In genomic region chr16:73230651-73231050, GRCh38 we compare ENCODE assay signal across 14 cellular contexts.
DNase-seq lines count a peak whose midpoint lies in the region; ATAC-seq and TF ChIP-seq lines count a peak whose summit lies in the region.
"Had no signal": no experiment of that assay in that cellular context is flagged by ENCODE, and none has a peak within 500 bp of the region (broad histone marks: within the 10 kb centered on the region; RNA-seq: fewer than 3 reads in every experiment).

No MANE protein-coding gene starts in this region.

- CTCF ChIA-PET in IMR-90 (lab: Yijun Ruan, JAX) = interaction anchor here (0.5 to 0.6 kb wide), 2 partner anchors 394 to 756 kb away, joined by 3 to 9 read pairs; no protein-coding TSS in a partner anchor

- H3K4me1 ChIP-seq in BE2C (peaks cover 25% of the 10 kb centered on the region), IMR-90 (ENCODE audit: control insufficient read depth, insufficient read depth, low read length) (peaks cover 19% of the 10 kb centered on the region)
- H3K4me1 ChIP-seq: HAP-1 had no signal

- H2BK20ac ChIP-seq in IMR-90 (ENCODE audit: low read depth, low read length) = no peak overlapping the region

- no peak overlapping the region for H2AK9ac ChIP-seq in IMR-90 (replicated peaks; ENCODE audit: low read depth, low read length, poor library complexity)

- ATAC-seq in IMR-90 (ENCODE audit: low read depth) = no peak
- ATAC-seq: HepG2 had no signal

- no peak for TF ChIP-seq CTCF in BE2C (IDR thresholded peaks at IDR 0.05; ENCODE audit: low read depth, low read length)
- no peak for TF ChIP-seq CTCF in IMR-90 (conservative IDR thresholded peaks at IDR 0.05; ENCODE audit: low read depth, low read length)

- H3K56ac ChIP-seq in IMR-90 (ENCODE audit: extremely low read depth, insufficient read depth, low read length) = no peak overlapping the region

- TF ChIP-seq RAD21 in IMR-90 (IDR thresholded peaks at IDR 0.05; ENCODE audit: low read length) = no peak

- no peaks in the 10 kb centered on the region for H3K27me3 ChIP-seq in BE2C
- no peaks in the 10 kb centered on the region for H3K27me3 ChIP-seq in IMR-90 (ENCODE audit: control insufficient read depth, insufficient read depth, low read length)

- H2AFZ ChIP-seq in IMR-90 (replicated peaks; ENCODE audit: low read length, poor library complexity) = no peak overlapping the region

- H3K4me3 ChIP-seq in BE2C (ENCODE audit: low read depth, low read length) = peak overlapping the region; percentile 87
- H3K4me3 ChIP-seq in IMR-90 (ENCODE audit: insufficient read depth, low read depth, low read length) = no peak overlapping the region
- H3K4me3 ChIP-seq: HAP-1 had no signal

- H3K36me3 ChIP-seq in BE2C (no peaks in the 10 kb centered on the region), IMR-90 (ENCODE audit: control insufficient read depth, insufficient read depth, low read length) (no peaks in the 10 kb centered on the region)
- H3K36me3 ChIP-seq: HAP-1 had no signal

- no peak overlapping the region for H3K4me2 ChIP-seq in IMR-90 (ENCODE audit: low read depth, low read length)

- no peak overlapping the region for H3K9ac ChIP-seq in IMR-90 (ENCODE audit: low read depth, low read length)

- 0 out of 2 replicates have a peak overlapping the region, but pooled peaks have one; percentile 40 for H3K4ac ChIP-seq in IMR-90 (ENCODE audit: low read depth, low read length)

- H3K9me1 ChIP-seq in IMR-90 (ENCODE audit: insufficient read depth, low read length) = 0 out of 2 replicates have a peak, but pooled peaks cover 2% of the 10 kb centered on the region

- in situ Hi-C loops in IMR-90 (cut with MboI; ENCODE audit: low sequenced_read_pairs) = loop anchor here (10.0 kb wide), 1 partner anchor 166 kb away; no protein-coding TSS in a partner anchor

- H4K20me1 ChIP-seq in IMR-90 (ENCODE audit: insufficient read depth, low read length) = no peaks in the 10 kb centered on the region

- BruUV-seq in IMR-90 (replicated peaks; lab: Mats Ljungman, UMichigan) = no TSS peak

- H3K18ac ChIP-seq in IMR-90 (ENCODE audit: low read depth, low read length) = no peak overlapping the region

- H4K91ac ChIP-seq in IMR-90 (ENCODE audit: insufficient read depth, low read depth, low read length) = no peak overlapping the region

- no peak overlapping the region for H4K8ac ChIP-seq in IMR-90 (ENCODE audit: low read depth in 2 of 2, low read length in 2 of 2)

- peak overlapping the region; percentile 30; the same call in 1 of the 2 replicates for H2BK120ac ChIP-seq in IMR-90 (ENCODE audit: low read depth, low read length)

- no peak overlapping the region for H2BK15ac ChIP-seq in IMR-90 (ENCODE audit: low read depth, low read length)

- WGBS in IMR-90 (ENCODE audit: extremely low coverage in 2 of 2, insufficient read length in 1 of 2), 2 experiments = 93% methylated on average over 5 of the region's 7 CpGs; no CpG with 5 or more reads in 1 of the 2 experiments

- no peaks in the 10 kb centered on the region; a peak in 1 of 4 replicates for H3K79me1 ChIP-seq in IMR-90 (ENCODE audit: low read depth in 1 of 2, low read length in 2 of 2)

- H2BK5ac ChIP-seq in IMR-90 (ENCODE audit: low read depth, low read length, poor library complexity, severe bottlenecking) = peak overlapping the region; percentile 18

- H3K23ac ChIP-seq in IMR-90 (ENCODE audit: low read depth, low read length) = no peak overlapping the region

- peak; percentile 71 for DNase-seq in BE2C
- DNase-seq in IMR-90 = no peak
- peak in 41 of 61 donors; percentile 9 to 91 (median 40) for DNase-seq in caudate nucleus (lab: John Stamatoyannopoulos, UW)
- peak; percentile 70 for DNase-seq in putamen (ENCODE audit: low spot score)
- DNase-seq in NCI-H1105 (lab: John Stamatoyannopoulos, UW) = no peak
- no peak for DNase-seq in NCI-H1436 (lab: John Stamatoyannopoulos, UW)
- DNase-seq in activated CD4-positive, alpha-beta T cell treated with anti-CD3 and anti-CD28 coated beads for 48 hours = no peak
- DNase-seq: 8988T; C1 segment of cervical spinal cord; CD4-positive, CD25-positive, alpha-beta regulatory T cell; CD8-positive, alpha-beta memory T cell; COR-L47 had no signal

- no peak overlapping the region; the same call in 1 of the 2 replicates for H4K5ac ChIP-seq in IMR-90 (ENCODE audit: low read depth, low read length)

- peak overlapping the region; percentile 57; the same call in 1 of the 2 replicates for H2AK5ac ChIP-seq in IMR-90 (ENCODE audit: low read depth, low read length)

- H3K27ac ChIP-seq in IMR-90 (ENCODE audit: insufficient read depth, low read length) (no peak overlapping the region), caudate nucleus (ENCODE audit: low read depth, low read length) (no peak overlapping the region)

- no peak for TF ChIP-seq POLR2A in IMR-90 (IDR thresholded peaks at IDR 0.05; ENCODE audit: low read depth, low read length)

- intact Hi-C loops in IMR-90 (cut with micrococcal nuclease) = no loop called here

- POLR2A ChIA-PET in IMR-90 (lab: Charles Lee; ENCODE audit: unreplicated experiment) = no interaction called here

- H3K9me3 ChIP-seq in BE2C (no peaks in the 10 kb centered on the region), IMR-90 (ENCODE audit: control insufficient read depth, insufficient read depth, low read length) (no peaks in the 10 kb centered on the region)
- H3K9me3 ChIP-seq: HAP-1 had no signal

- dilution Hi-C loops in IMR-90 (cut with HindIII; ENCODE audit: low sequenced_read_pairs, unreplicated experiment) = no loop called here

- H3K14ac ChIP-seq in IMR-90 (replicated peaks; ENCODE audit: low read depth, low read length) = no peak overlapping the region

TF ChIP-seq in IMR-90, 13 proteins besides CTCF, POLR2A, EP300 and RAD21:
- TF ChIP-seq NFE2L2 (IDR thresholded peaks at IDR 0.05; ENCODE audit: low read depth, low read length) = no peak
- no peak for TF ChIP-seq RCOR1 (IDR thresholded peaks at IDR 0.05; ENCODE audit: insufficient replicate concordance, low read length)
- no peak for TF ChIP-seq USF2 (IDR thresholded peaks at IDR 0.05; ENCODE audit: low read depth, low read length)
- no peak for TF ChIP-seq MAFK (IDR thresholded peaks at IDR 0.05; ENCODE audit: low read depth, low read length)
- TF ChIP-seq MAZ (IDR thresholded peaks at IDR 0.05; ENCODE audit: borderline replicate concordance, low read depth, low read length) = no peak
- no peak for TF ChIP-seq FOS (IDR thresholded peaks at IDR 0.05; ENCODE audit: low read depth, low read length)
- TF ChIP-seq BHLHE40 (IDR thresholded peaks at IDR 0.05; ENCODE audit: low read depth, low read length) = no peak
- no peak for TF ChIP-seq RFX5 (IDR thresholded peaks at IDR 0.05; ENCODE audit: low read depth, low read length)
- no peak for TF ChIP-seq SMC3 (IDR thresholded peaks at IDR 0.05; ENCODE audit: low read depth, low read length)
- no peak for TF ChIP-seq MXI1 (IDR thresholded peaks at IDR 0.05; ENCODE audit: borderline replicate concordance, low read depth, low read length)
- no peak for TF ChIP-seq CHD1 (IDR thresholded peaks at IDR 0.05; ENCODE audit: low read depth, low read length)
- TF ChIP-seq ELK1 (IDR thresholded peaks at IDR 0.05; ENCODE audit: borderline replicate concordance, low read depth, low read length) = no peak
- TF ChIP-seq CEBPB (IDR thresholded peaks at IDR 0.05; ENCODE audit: low read depth, low read length) = no peak

Comparison
In these comparisons a context has a peak if more than half of its experiments do, and no peak if none do; other contexts are left out.
1. DNase-seq: peak in BE2C (single experiment), caudate nucleus (41 of 61) and putamen (single experiment); none in IMR-90 (single experiment), NCI-H1105 (single experiment), NCI-H1436 (single experiment) and activated CD4-positive, alpha-beta T cell treated with anti-CD3 and anti-CD28 coated beads for 48 hours (single experiment).